18 cellular contexts compared by ENCODE assay signal in the genomic region with DNA sequence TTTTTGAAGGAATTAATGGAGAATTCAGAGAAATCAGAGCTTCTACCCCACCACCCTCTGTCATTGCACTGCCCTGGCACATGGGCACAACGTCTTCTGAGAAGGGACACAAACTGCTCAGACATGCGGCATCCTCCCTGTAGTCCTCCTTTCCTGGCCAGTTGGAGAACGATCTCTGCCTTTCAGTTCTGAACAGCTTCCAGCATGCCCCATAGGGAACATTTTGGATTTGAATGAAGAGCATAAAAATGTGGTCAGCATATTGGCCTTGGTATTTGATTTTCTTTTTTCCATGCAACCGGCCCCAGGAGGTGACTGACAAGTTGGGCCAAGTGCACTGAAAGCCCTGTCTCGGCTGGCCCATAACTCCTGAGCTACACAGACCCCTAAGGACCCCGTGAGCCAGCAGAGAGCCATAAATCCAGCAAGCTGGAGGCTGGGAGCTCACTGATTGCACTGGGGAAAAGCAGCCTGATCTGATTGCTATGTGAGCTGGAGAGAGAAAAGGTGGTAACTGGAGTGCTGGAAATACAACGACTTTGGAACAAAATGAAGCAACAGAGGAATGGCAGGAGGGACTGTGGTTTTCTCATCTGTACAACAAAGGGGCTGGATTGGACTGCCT. TPM values are rescaled to one million over a fixed set of nuclear protein-coding genes. Genes with fewer than 3 reads are reported as not detected.
DNase-seq lines count a peak whose midpoint lies in the region; ATAC-seq and TF ChIP-seq lines count a peak whose summit lies in the region.
"Had no signal": no experiment of that assay in that cellular context is flagged by ENCODE, and none has a peak within 500 bp of the region (broad histone marks: within the 10 kb centered on the region; RNA-seq: fewer than 3 reads in every experiment).

No MANE protein-coding gene starts in this region.

- no peak overlapping the region for H4K8ac ChIP-seq in mesendoderm (ENCODE audit: low read depth, low read length)

- peak overlapping the region; percentile 22 for H3K56ac ChIP-seq in mesendoderm (ENCODE audit: low read length)

- no peak overlapping the region for H2BK15ac ChIP-seq in mesendoderm (replicated peaks; ENCODE audit: low read depth)

- no peak overlapping the region for H3K9ac ChIP-seq in mesendoderm (ENCODE audit: low read length)
- H3K9ac ChIP-seq in neural progenitor cell = no peak overlapping the region
- H3K9ac ChIP-seq: BLaER1 had no signal

- no peak overlapping the region for H2AFZ ChIP-seq in neural progenitor cell (replicated peaks)

- H3K4ac ChIP-seq in mesendoderm (ENCODE audit: low read depth, low read length) = no peak overlapping the region

- H2BK5ac ChIP-seq in mesendoderm (ENCODE audit: low read length) = no peak overlapping the region

- no peaks in the 10 kb centered on the region for H3K4me1 ChIP-seq in mesendoderm (ENCODE audit: control insufficient read depth, low read depth, low read length)
- H3K4me1 ChIP-seq in neural progenitor cell = peaks cover 8% of the 10 kb centered on the region
- H3K4me1 ChIP-seq: BLaER1, Caco-2 had no signal

- no peak for DNase-seq in stimulated activated naive CD8-positive, alpha-beta T cell treated with anti-CD3 and anti-CD28 coated beads, Interleukin-15, amount 100 ng/mL, for 72 hours
- DNase-seq in stimulated activated naive CD8-positive, alpha-beta T cell treated with anti-CD3 and anti-CD28 coated beads, Interleukin-15, Interleukin-2, amounts not matched to agents 100 U/mL and 50 U/mL, for 24 hours = no peak
- DNase-seq in mesendoderm (no peak), neural progenitor cell (ENCODE audit: low spot score) (peak; percentile 24)
- no peak for DNase-seq in activated naive CD8-positive, alpha-beta T cell treated with anti-CD3 and anti-CD28 coated beads, Interleukin-2, amount 50 U/mL, for 24 hours
- DNase-seq: 8988T, AML-193, Caco-2, DMS 273 treated with DMSO at 0.1 percent for 48 hours, GOT3, H9 had no signal

- H3F3A ChIP-seq in neural progenitor cell (ENCODE audit: low read depth) = peaks cover 9% of the 10 kb centered on the region

- no peak overlapping the region for H3K23ac ChIP-seq in mesendoderm (ENCODE audit: low read length)

- TF ChIP-seq CTCF in neural progenitor cell (IDR thresholded peaks at IDR 0.05) = no peak

- H3K4me1 Mint-ChIP-seq in stimulated activated naive CD8-positive, alpha-beta T cell treated with anti-CD3 and anti-CD28 coated beads, Interleukin-15, amount 100 ng/mL, for 72 hours = no peaks in the 10 kb centered on the region
- H3K4me1 Mint-ChIP-seq in neural progenitor cell = peaks cover 17% of the 10 kb centered on the region
- no peaks in the 10 kb centered on the region for H3K4me1 Mint-ChIP-seq in activated naive CD8-positive, alpha-beta T cell treated with anti-CD3 and anti-CD28 coated beads, Interleukin-2, amount 50 U/mL, for 24 hours
- H3K4me1 Mint-ChIP-seq: CD8-positive, alpha-beta memory T cell had no signal

- H3K27me3 ChIP-seq in mesendoderm (ENCODE audit: insufficient read depth, low read length, poor library complexity) (no peaks in the 10 kb centered on the region), neural progenitor cell (no peaks in the 10 kb centered on the region)
- H3K27me3 ChIP-seq: BLaER1 had no signal

- no peak overlapping the region for H3K4me2 ChIP-seq in mesendoderm (ENCODE audit: low read length)
- peak overlapping the region; percentile 42 for H3K4me2 ChIP-seq in neural progenitor cell
- H3K4me2 ChIP-seq: BLaER1 had no signal

- H3K27me3 Mint-ChIP-seq in stimulated activated naive CD8-positive, alpha-beta T cell treated with anti-CD3 and anti-CD28 coated beads, Interleukin-15, amount 100 ng/mL, for 72 hours = peaks cover 38% of the 10 kb centered on the region
- peaks cover 9% of the 10 kb centered on the region for H3K27me3 Mint-ChIP-seq in neural progenitor cell (ENCODE audit: insufficient read depth, low read depth)
- H3K27me3 Mint-ChIP-seq in activated naive CD8-positive, alpha-beta T cell treated with anti-CD3 and anti-CD28 coated beads, Interleukin-2, amount 50 U/mL, for 24 hours = peaks cover 33% of the 10 kb centered on the region

- no CpG with 5 or more reads among the region's 7 CpGs for WGBS in mesendoderm (ENCODE audit: extremely low coverage, insufficient coverage, low lambda C conversion rate)

- H3K4me3 Mint-ChIP-seq in stimulated activated naive CD8-positive, alpha-beta T cell treated with anti-CD3 and anti-CD28 coated beads, Interleukin-15, amount 100 ng/mL, for 72 hours = no peak overlapping the region
- H3K4me3 Mint-ChIP-seq in neural progenitor cell = no peak overlapping the region
- H3K4me3 Mint-ChIP-seq in activated naive CD8-positive, alpha-beta T cell treated with anti-CD3 and anti-CD28 coated beads, Interleukin-2, amount 50 U/mL, for 24 hours = no peak overlapping the region
- H3K4me3 Mint-ChIP-seq: CD8-positive, alpha-beta memory T cell had no signal

- H3K79me2 ChIP-seq in mesendoderm (ENCODE audit: control insufficient read depth, insufficient read depth, low read length) (no peaks in the 10 kb centered on the region), neural progenitor cell (ENCODE audit: low read depth) (no peaks in the 10 kb centered on the region)

- no peak overlapping the region for H2AK5ac ChIP-seq in mesendoderm (ENCODE audit: low read length)

- H3K27ac ChIP-seq in mesendoderm (ENCODE audit: low read depth, low read length) (no peak overlapping the region), neural progenitor cell (no peak overlapping the region)
- H3K27ac ChIP-seq: BLaER1, HL-60 had no signal

- no peak overlapping the region for H3K18ac ChIP-seq in mesendoderm (ENCODE audit: low read length)

- no peak for ATAC-seq in stimulated activated naive CD8-positive, alpha-beta T cell treated with anti-CD3 and anti-CD28 coated beads, Interleukin-15, amount 100 ng/mL, for 72 hours
- no peak for ATAC-seq in stimulated activated naive CD8-positive, alpha-beta T cell treated with anti-CD3 and anti-CD28 coated beads, Interleukin-15, Interleukin-2, amounts not matched to agents 100 U/mL and 50 U/mL, for 24 hours
- ATAC-seq in GM19023 (IDR thresholded peaks at IDR 0.05; ENCODE audit: unreplicated experiment) = no peak
- ATAC-seq in HG03571 (IDR thresholded peaks at IDR 0.05; ENCODE audit: unreplicated experiment) = no peak
- ATAC-seq in activated naive CD8-positive, alpha-beta T cell treated with anti-CD3 and anti-CD28 coated beads, Interleukin-2, amount 50 U/mL, for 24 hours = no peak
- no peak for ATAC-seq in HG03045 (IDR thresholded peaks at IDR 0.05; ENCODE audit: unreplicated experiment)
- ATAC-seq: GM12878 had no signal

- no peak overlapping the region for H3K4me3 ChIP-seq in mesendoderm (ENCODE audit: low read length)
- no peak overlapping the region for H3K4me3 ChIP-seq in neural progenitor cell
- H3K4me3 ChIP-seq: BLaER1, GM12878 had no signal

- H4K5ac ChIP-seq in mesendoderm (ENCODE audit: low read length) = no peak overlapping the region

- no peaks in the 10 kb centered on the region for H3K9me3 Mint-ChIP-seq in stimulated activated naive CD8-positive, alpha-beta T cell treated with anti-CD3 and anti-CD28 coated beads, Interleukin-15, amount 100 ng/mL, for 72 hours
- no peaks in the 10 kb centered on the region for H3K9me3 Mint-ChIP-seq in neural progenitor cell
- no peaks in the 10 kb centered on the region for H3K9me3 Mint-ChIP-seq in activated naive CD8-positive, alpha-beta T cell treated with anti-CD3 and anti-CD28 coated beads, Interleukin-2, amount 50 U/mL, for 24 hours
- H3K9me3 Mint-ChIP-seq: CD8-positive, alpha-beta memory T cell; H9 had no signal

- no peaks in the 10 kb centered on the region for H3K36me3 ChIP-seq in mesendoderm (ENCODE audit: control insufficient read depth, insufficient read depth, low read length)
- H3K36me3 ChIP-seq in neural progenitor cell = no peaks in the 10 kb centered on the region
- H3K36me3 ChIP-seq: BLaER1 had no signal

- H3K79me1 ChIP-seq in mesendoderm (ENCODE audit: low read length) = no peaks in the 10 kb centered on the region

- H3K9me3 ChIP-seq in neural progenitor cell (ENCODE audit: low read depth) = no peaks in the 10 kb centered on the region
- H3K9me3 ChIP-seq: BLaER1, Caco-2 had no signal

- H3K36me3 Mint-ChIP-seq in neural progenitor cell = no peaks in the 10 kb centered on the region
- H3K36me3 Mint-ChIP-seq in activated naive CD8-positive, alpha-beta T cell treated with anti-CD3 and anti-CD28 coated beads, Interleukin-2, amount 50 U/mL, for 24 hours (ENCODE audit: low read depth) = no peaks in the 10 kb centered on the region

- H4K20me1 ChIP-seq in neural progenitor cell (ENCODE audit: low read depth) = no peaks in the 10 kb centered on the region
- H4K20me1 ChIP-seq: BLaER1 had no signal

- H3K27ac Mint-ChIP-seq in stimulated activated naive CD8-positive, alpha-beta T cell treated with anti-CD3 and anti-CD28 coated beads, Interleukin-15, amount 100 ng/mL, for 72 hours = peak overlapping the region; percentile 2 to 34
- H3K27ac Mint-ChIP-seq in neural progenitor cell = peak overlapping the region; percentile 23
- no peak overlapping the region for H3K27ac Mint-ChIP-seq in activated naive CD8-positive, alpha-beta T cell treated with anti-CD3 and anti-CD28 coated beads, Interleukin-2, amount 50 U/mL, for 24 hours

- H2BK120ac ChIP-seq in mesendoderm (ENCODE audit: low read depth, low read length) = no peak overlapping the region

RNA-seq across cellular contexts. Expression of a gene that starts 10.9 kb away (rescaled TPM):
- 2.8 TPM for polyA plus RNA-seq in mesendoderm (2013, experiment 1 of 2)
- polyA plus RNA-seq in mesendoderm (2013, experiment 2 of 2) = 2.7 TPM
- total RNA-seq in neural progenitor cell (ENCODE audit: low replicate concordance) = 13.9 and 25.7 TPM in 2 replicates
- polyA plus RNA-seq: CD8-positive, alpha-beta memory T cell had no signal

RNA-seq across cellular contexts. Expression of a gene that starts 37.7 kb away (rescaled TPM):
- 9.1 TPM for polyA plus RNA-seq in mesendoderm (2013, experiment 1 of 2)
- polyA plus RNA-seq in mesendoderm (2013, experiment 2 of 2) = 8.9 TPM
- 14.1 and 25.5 TPM in 2 replicates for total RNA-seq in neural progenitor cell (ENCODE audit: low replicate concordance)

RNA-seq across cellular contexts. Expression of a gene that starts 44.9 kb away (rescaled TPM):
- polyA plus RNA-seq in mesendoderm (2013, experiment 1 of 2) = 4.3 TPM
- 4.4 TPM for polyA plus RNA-seq in mesendoderm (2013, experiment 2 of 2)
- 15.0 and 79.0 TPM in 2 replicates for total RNA-seq in neural progenitor cell (ENCODE audit: low replicate concordance)
- total RNA-seq: Caco-2, GM12878 had no signal
- polyA plus RNA-seq: CD8-positive, alpha-beta memory T cell had no signal
